ENCODE assay signal across 12 cellular contexts in the genomic region with DNA sequence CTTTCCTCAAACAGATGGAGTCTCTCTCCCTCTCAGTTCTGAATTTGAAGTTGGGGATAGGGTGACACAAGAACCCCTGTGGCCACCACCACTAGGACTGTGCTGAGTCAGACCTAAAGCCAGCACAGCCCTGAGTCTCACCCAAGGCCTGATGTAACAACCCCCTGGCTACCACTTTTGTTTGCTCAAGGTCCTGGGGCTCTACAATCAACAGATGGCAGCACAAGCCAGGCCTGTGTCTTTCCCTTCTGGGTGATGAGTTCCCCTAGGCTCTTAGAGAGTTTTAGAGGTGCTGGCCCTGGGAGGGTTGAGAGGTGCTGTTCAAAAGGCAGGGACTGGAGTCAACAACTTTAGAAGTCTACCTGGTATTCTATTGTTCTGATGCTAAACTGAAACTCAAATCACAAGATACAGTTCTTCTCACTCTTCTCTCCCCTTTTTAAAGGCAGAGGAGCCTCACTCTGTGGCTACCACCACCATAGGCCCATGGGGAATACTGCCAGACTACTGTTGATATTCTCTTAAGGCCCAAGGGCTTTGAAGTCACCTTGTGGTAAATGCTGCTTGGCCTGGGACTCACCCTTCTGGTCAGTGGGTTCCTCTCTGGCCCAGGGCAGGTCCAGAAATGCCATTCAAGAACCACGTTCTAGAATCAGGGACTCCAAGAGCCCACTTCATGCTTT. TPM values are rescaled to one million over a fixed set of nuclear protein-coding genes. Genes with fewer than 3 reads are reported as not detected.
DNase-seq lines count a peak whose midpoint lies in the region; ATAC-seq, FAIRE-seq and TF ChIP-seq lines count a peak whose summit lies in the region.
"Had no signal": no experiment of that assay in that cellular context is flagged by ENCODE, and none has a peak within 500 bp of the region (broad histone marks: within the 10 kb centered on the region; RNA-seq: fewer than 3 reads in every experiment).

No MANE protein-coding gene starts in this region.

- no peak for TF ChIP-seq POLR2A in H54 (IDR thresholded peaks at IDR 0.05; ENCODE audit: low read depth, low read length)

- no peaks in the 10 kb centered on the region for H3K9me3 ChIP-seq in OCI-LY7 (ENCODE audit: low read length)
- H3K9me3 ChIP-seq: neutrophil had no signal

- no peaks in the 10 kb centered on the region for H3K27me3 ChIP-seq in mesendoderm (ENCODE audit: insufficient read depth, low read length, poor library complexity)
- H3K27me3 ChIP-seq: neutrophil had no signal

- H2BK120ac ChIP-seq in mesendoderm (ENCODE audit: low read depth, low read length), result no peak overlapping the region

- H3K4me1 Mint-ChIP-seq in activated CD4-positive, alpha-beta T cell treated with anti-CD3 and anti-CD28 coated beads, Interleukin-2, amount 10 ng/mL, durations not matched to agents 7 days and 5 days, result peaks cover 8% of the 10 kb centered on the region
- H3K4me1 Mint-ChIP-seq: activated B cell treated with CpG ODN at 0.5 μM for 24 hours had no signal

- H3K4ac ChIP-seq in mesendoderm (ENCODE audit: low read depth, low read length), result peak overlapping the region; percentile 31

- H3K4me2 ChIP-seq in OCI-LY7 (ENCODE audit: low read length) (no peak overlapping the region), mesendoderm (ENCODE audit: low read length) (no peak overlapping the region)

- no peak overlapping the region for H4K5ac ChIP-seq in mesendoderm (ENCODE audit: low read length)

- no peak overlapping the region for H2BK15ac ChIP-seq in mesendoderm (replicated peaks; ENCODE audit: low read depth)

- BruUV-seq in OCI-LY7 (replicated peaks; lab: Mats Ljungman, UMichigan), result no TSS peak

- H3K27me3 Mint-ChIP-seq in activated CD4-positive, alpha-beta T cell treated with anti-CD3 and anti-CD28 coated beads, Interleukin-2, amount 10 ng/mL, durations not matched to agents 7 days and 5 days, result peaks cover 12% of the 10 kb centered on the region
- H3K27me3 Mint-ChIP-seq: activated B cell treated with CpG ODN at 0.5 μM for 24 hours had no signal

- H4K8ac ChIP-seq in mesendoderm (ENCODE audit: low read depth, low read length), result no peak overlapping the region

- H3K4me1 ChIP-seq in OCI-LY7 (ENCODE audit: insufficient read depth, low read length, poor library complexity, severe bottlenecking) (no peaks in the 10 kb centered on the region), mesendoderm (ENCODE audit: control insufficient read depth, low read depth, low read length) (no peaks in the 10 kb centered on the region)

- no CpG with 5 or more reads among the region's 1 CpG for WGBS in mesendoderm (ENCODE audit: extremely low coverage, insufficient coverage, low lambda C conversion rate)

- POLR2A ChIA-PET in activated CD4-positive, alpha-beta T cell treated with anti-CD3 and anti-CD28 coated beads, Interleukin-2, amount 10 ng/mL, durations not matched to agents 7 days and 5 days (lab: Charles Lee), result no interaction called here
- POLR2A ChIA-PET in OCI-LY7 (lab: Charles Lee), result no interaction called here

- no peaks in the 10 kb centered on the region for H4K20me1 ChIP-seq in OCI-LY7 (ENCODE audit: insufficient read depth, low read length)

- CTCF ChIA-PET in activated CD4-positive, alpha-beta T cell treated with anti-CD3 and anti-CD28 coated beads, Interleukin-2, amount 10 ng/mL, durations not matched to agents 7 days and 5 days (lab: Charles Lee), result no interaction called here
- CTCF ChIA-PET in OCI-LY7 (lab: Charles Lee; ENCODE audit: unreplicated experiment), result no interaction called here

- peak; percentile 15 for DNase-seq in activated CD4-positive, alpha-beta T cell treated with anti-CD3 and anti-CD28 coated beads, Interleukin-2, amount 10 ng/mL, durations not matched to agents 7 days and 5 days
- no peak for DNase-seq in activated CD4-positive, alpha-beta T cell treated with anti-CD3 and anti-CD28 coated beads for 1 hour
- peak; percentile 23 for DNase-seq in OCI-LY7 (ENCODE audit: low spot score)
- peak; percentile 70 for DNase-seq in mesendoderm
- no peak for DNase-seq in sciatic nerve (ENCODE audit: low spot score)
- no peak for DNase-seq in GM10266 (ENCODE audit: extremely low spot score)
- no peak for DNase-seq in H54 (ENCODE audit: insufficient read length, low spot score)
- DNase-seq: activated B cell treated with CpG ODN at 0.5 μM for 24 hours had no signal

- intact Hi-C loops in OCI-LY7 (cut with micrococcal nuclease; ENCODE audit: unreplicated experiment), result loop anchor here (1.0 kb wide), 1 partner anchor 213 kb away; no protein-coding TSS in a partner anchor
- intact Hi-C loops in sciatic nerve (cut with DNase I), result no loop called here

- no peak overlapping the region for H2BK5ac ChIP-seq in mesendoderm (ENCODE audit: low read length)

- TF ChIP-seq CTCF in OCI-LY7 (conservative IDR thresholded peaks at IDR 0.05; ENCODE audit: low read length) (peak; percentile 47), GM10266 (IDR thresholded peaks at IDR 0.05; ENCODE audit: control insufficient read depth, insufficient read depth, low read depth, missing control alignments) (no peak)

- H3K4me3 ChIP-seq in OCI-LY7 (ENCODE audit: low read depth, low read length, poor library complexity, severe bottlenecking) (no peak overlapping the region), mesendoderm (ENCODE audit: low read length) (no peak overlapping the region)

- no peak overlapping the region for H3K23ac ChIP-seq in mesendoderm (ENCODE audit: low read length)

- H3K79me2 ChIP-seq in OCI-LY7 (ENCODE audit: insufficient read depth, low read depth, low read length) (no peaks in the 10 kb centered on the region), mesendoderm (ENCODE audit: control insufficient read depth, insufficient read depth, low read length) (no peaks in the 10 kb centered on the region)

- no peak overlapping the region for H3K27ac ChIP-seq in OCI-LY7 (ENCODE audit: low read depth, low read length, poor library complexity, severe bottlenecking)
- H3K27ac ChIP-seq in mesendoderm (ENCODE audit: low read depth, low read length), result no peak overlapping the region
- H3K27ac ChIP-seq: neutrophil had no signal

- peaks cover 8% of the 10 kb centered on the region for H3K9me3 Mint-ChIP-seq in activated CD4-positive, alpha-beta T cell treated with anti-CD3 and anti-CD28 coated beads, Interleukin-2, amount 10 ng/mL, durations not matched to agents 7 days and 5 days

- H3K4me3 Mint-ChIP-seq in activated CD4-positive, alpha-beta T cell treated with anti-CD3 and anti-CD28 coated beads, Interleukin-2, amount 10 ng/mL, durations not matched to agents 7 days and 5 days, result no peak overlapping the region
- H3K4me3 Mint-ChIP-seq: activated B cell treated with CpG ODN at 0.5 μM for 24 hours had no signal

- H3K18ac ChIP-seq in mesendoderm (ENCODE audit: low read length), result no peak overlapping the region

- H3K9me2 ChIP-seq in OCI-LY7 (ENCODE audit: insufficient read depth, low read length), result no peaks in the 10 kb centered on the region

- H2AK5ac ChIP-seq in mesendoderm (ENCODE audit: low read length), result no peak overlapping the region

- H3K27ac Mint-ChIP-seq in activated CD4-positive, alpha-beta T cell treated with anti-CD3 and anti-CD28 coated beads, Interleukin-2, amount 10 ng/mL, durations not matched to agents 7 days and 5 days, result no peak overlapping the region
- H3K27ac Mint-ChIP-seq: activated B cell treated with CpG ODN at 0.5 μM for 24 hours had no signal

- peak; percentile 85 for ATAC-seq in HG02759 (IDR thresholded peaks at IDR 0.05; ENCODE audit: unreplicated experiment)
- no peak for ATAC-seq in sciatic nerve

- H3K9ac ChIP-seq in mesendoderm (ENCODE audit: low read length), result no peak overlapping the region

- H2AFZ ChIP-seq in OCI-LY7 (ENCODE audit: low read length), result no peak overlapping the region

- peaks cover 4% of the 10 kb centered on the region for H3K36me3 Mint-ChIP-seq in activated CD4-positive, alpha-beta T cell treated with anti-CD3 and anti-CD28 coated beads, Interleukin-2, amount 10 ng/mL, durations not matched to agents 7 days and 5 days (ENCODE audit: low read depth)

- no peak for FAIRE-seq in H54 (lab: Jason Lieb, UNC)
- FAIRE-seq: endometrium had no signal

- no peak overlapping the region for H3K56ac ChIP-seq in mesendoderm (ENCODE audit: low read length)

- H3K36me3 ChIP-seq in OCI-LY7 (ENCODE audit: insufficient read depth, low read length) (no peaks in the 10 kb centered on the region), mesendoderm (ENCODE audit: control insufficient read depth, insufficient read depth, low read length) (no peaks in the 10 kb centered on the region)
- H3K36me3 ChIP-seq: neutrophil had no signal

- no peaks in the 10 kb centered on the region for H3K79me1 ChIP-seq in mesendoderm (ENCODE audit: low read length)

RNA-seq across cellular contexts. Expression of gene OR5K4, which starts 6.5 kb away (rescaled TPM):
- total RNA-seq in activated CD4-positive, alpha-beta T cell treated with anti-CD3 and anti-CD28 coated beads, Interleukin-2, amount 10 ng/mL, durations not matched to agents 7 days and 5 days, result not detected
- total RNA-seq in OCI-LY7 (2014; rRNA removed; shearing (Covaris generic)), result not detected in 2 replicates
- total RNA-seq in OCI-LY7 (2022), result not detected in 2 replicates
- not detected for polyA plus RNA-seq in mesendoderm (2013, experiment 1 of 2)
- not detected for polyA plus RNA-seq in mesendoderm (2013, experiment 2 of 2)
- not detected for total RNA-seq in sciatic nerve
- total RNA-seq: activated B cell treated with CpG ODN at 0.5 μM for 24 hours had no signal
- polyA plus RNA-seq: AG04450 had no signal

RNA-seq across cellular contexts. Expression of gene OR5K3, which starts 30.3 kb away (rescaled TPM):
- total RNA-seq in activated CD4-positive, alpha-beta T cell treated with anti-CD3 and anti-CD28 coated beads, Interleukin-2, amount 10 ng/mL, durations not matched to agents 7 days and 5 days, result not detected
- not detected in 2 replicates for total RNA-seq in OCI-LY7 (2014; rRNA removed; shearing (Covaris generic))
- total RNA-seq in OCI-LY7 (2022) (not detected in 2 replicates), sciatic nerve (not detected)
- polyA plus RNA-seq in mesendoderm (2013, experiment 1 of 2), result not detected
- not detected for polyA plus RNA-seq in mesendoderm (2013, experiment 2 of 2)
- total RNA-seq: activated B cell treated with CpG ODN at 0.5 μM for 24 hours had no signal
- polyA plus RNA-seq: AG04450 had no signal

Comparison
In these comparisons a context has a peak if more than half of its experiments do, and no peak if none do; other contexts are left out.
1. DNase-seq: peak in activated CD4-positive, alpha-beta T cell treated with anti-CD3 and anti-CD28 coated beads, Interleukin-2, amount 10 ng/mL, durations not matched to agents 7 days and 5 days (single experiment), OCI-LY7 (single experiment) and mesendoderm (single experiment); none in activated CD4-positive, alpha-beta T cell treated with anti-CD3 and anti-CD28 coated beads for 1 hour (single experiment), sciatic nerve (single experiment), GM10266 (single experiment) and H54 (single experiment).